ENCODE assay signal across 1 cellular context in the genomic region with DNA sequence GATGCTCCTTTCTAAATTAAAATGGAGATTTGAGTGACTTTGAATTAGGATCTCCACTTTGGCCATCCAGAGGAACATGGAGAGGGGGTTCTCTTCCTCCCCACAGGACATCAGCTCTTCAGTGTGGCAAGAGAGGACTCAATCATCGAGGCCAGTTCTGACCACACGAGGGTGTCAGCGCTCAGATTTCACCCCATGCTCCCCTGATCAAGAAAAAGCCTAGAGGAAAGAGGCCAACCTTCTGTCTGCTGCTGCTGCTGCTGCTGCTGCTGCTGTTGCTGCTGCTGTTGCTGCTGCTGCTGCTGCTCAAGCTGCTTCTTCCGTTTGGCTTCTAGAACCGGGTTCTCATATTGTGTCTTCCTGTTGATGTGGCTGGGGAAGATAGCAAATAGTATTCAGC.
TF ChIP-seq lines count a peak whose summit lies in the region.

No MANE protein-coding gene starts in this region.

TF ChIP-seq in GM23338, 12 proteins besides CTCF, POLR2A, EP300 and RAD21 (continued from another document):
- TF ChIP-seq, protein P1, sequence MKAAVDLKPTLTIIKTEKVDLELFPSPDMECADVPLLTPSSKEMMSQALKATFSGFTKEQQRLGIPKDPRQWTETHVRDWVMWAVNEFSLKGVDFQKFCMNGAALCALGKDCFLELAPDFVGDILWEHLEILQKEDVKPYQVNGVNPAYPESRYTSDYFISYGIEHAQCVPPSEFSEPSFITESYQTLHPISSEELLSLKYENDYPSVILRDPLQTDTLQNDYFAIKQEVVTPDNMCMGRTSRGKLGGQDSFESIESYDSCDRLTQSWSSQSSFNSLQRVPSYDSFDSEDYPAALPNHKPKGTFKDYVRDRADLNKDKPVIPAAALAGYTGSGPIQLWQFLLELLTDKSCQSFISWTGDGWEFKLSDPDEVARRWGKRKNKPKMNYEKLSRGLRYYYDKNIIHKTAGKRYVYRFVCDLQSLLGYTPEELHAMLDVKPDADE (IDR thresholded peaks at IDR 0.05) = no peak
- TF ChIP-seq, protein P2, sequence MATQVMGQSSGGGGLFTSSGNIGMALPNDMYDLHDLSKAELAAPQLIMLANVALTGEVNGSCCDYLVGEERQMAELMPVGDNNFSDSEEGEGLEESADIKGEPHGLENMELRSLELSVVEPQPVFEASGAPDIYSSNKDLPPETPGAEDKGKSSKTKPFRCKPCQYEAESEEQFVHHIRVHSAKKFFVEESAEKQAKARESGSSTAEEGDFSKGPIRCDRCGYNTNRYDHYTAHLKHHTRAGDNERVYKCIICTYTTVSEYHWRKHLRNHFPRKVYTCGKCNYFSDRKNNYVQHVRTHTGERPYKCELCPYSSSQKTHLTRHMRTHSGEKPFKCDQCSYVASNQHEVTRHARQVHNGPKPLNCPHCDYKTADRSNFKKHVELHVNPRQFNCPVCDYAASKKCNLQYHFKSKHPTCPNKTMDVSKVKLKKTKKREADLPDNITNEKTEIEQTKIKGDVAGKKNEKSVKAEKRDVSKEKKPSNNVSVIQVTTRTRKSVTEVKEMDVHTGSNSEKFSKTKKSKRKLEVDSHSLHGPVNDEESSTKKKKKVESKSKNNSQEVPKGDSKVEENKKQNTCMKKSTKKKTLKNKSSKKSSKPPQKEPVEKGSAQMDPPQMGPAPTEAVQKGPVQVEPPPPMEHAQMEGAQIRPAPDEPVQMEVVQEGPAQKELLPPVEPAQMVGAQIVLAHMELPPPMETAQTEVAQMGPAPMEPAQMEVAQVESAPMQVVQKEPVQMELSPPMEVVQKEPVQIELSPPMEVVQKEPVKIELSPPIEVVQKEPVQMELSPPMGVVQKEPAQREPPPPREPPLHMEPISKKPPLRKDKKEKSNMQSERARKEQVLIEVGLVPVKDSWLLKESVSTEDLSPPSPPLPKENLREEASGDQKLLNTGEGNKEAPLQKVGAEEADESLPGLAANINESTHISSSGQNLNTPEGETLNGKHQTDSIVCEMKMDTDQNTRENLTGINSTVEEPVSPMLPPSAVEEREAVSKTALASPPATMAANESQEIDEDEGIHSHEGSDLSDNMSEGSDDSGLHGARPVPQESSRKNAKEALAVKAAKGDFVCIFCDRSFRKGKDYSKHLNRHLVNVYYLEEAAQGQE (IDR thresholded peaks at IDR 0.05; ENCODE audit: unreplicated experiment) = no peak
